Comparison of ENCODE assay signal across 21 cellular contexts in the genomic region with DNA sequence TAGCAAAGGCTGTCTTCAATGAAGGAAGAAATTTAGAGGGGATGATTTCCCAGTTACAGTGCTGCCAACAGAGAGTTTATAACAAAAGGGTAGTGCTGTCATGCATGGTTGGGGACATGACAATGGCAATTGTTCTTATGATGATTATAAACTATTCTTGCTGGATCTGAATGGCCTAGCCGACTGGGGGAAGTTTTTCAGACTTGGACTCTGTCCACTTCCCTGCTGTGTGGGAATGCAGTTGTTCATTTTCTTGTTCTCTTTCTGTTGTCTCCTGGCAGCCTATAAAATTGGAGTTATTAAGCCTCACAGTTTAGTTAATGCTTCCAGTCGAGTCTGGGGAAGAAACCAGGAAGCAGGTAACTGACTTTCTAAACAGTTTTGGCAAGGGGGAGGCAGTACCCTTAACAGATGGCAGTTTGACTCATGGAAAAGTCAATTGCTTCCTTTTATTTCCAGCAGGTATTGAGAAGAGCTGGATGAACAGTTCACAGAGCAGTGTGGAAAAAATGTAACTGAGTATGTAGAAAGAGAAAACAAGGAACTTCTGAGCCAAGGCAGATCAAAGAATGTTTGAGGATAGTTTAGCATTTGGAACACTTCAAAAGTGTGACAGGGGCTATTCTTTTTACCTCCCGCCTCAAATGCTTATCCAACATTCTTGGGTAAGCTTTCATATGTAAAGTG.
A peak's percentile ranks its signal among the peaks of the same experiment; 100 is the strongest.
DNase-seq lines count a peak whose midpoint lies in the region; TF ChIP-seq lines count a peak whose summit lies in the region.
"Had no signal": no experiment of that assay in that cellular context is flagged by ENCODE, and none has a peak within 500 bp of the region (broad histone marks: within the 10 kb centered on the region; RNA-seq: fewer than 3 reads in every experiment).

No MANE protein-coding gene starts in this region.

- H3K4me3 Mint-ChIP-seq in nephron = peak overlapping the region in 1 of 3 experiments; percentile 8
- H3K4me3 Mint-ChIP-seq: activated CD4-positive, alpha-beta memory T cell treated with anti-CD3 and anti-CD28 coated beads, Interleukin-2, amount 10 ng/mL, durations not matched to agents 7 days and 5 days; activated T-cell treated with anti-CD3 and anti-CD28 coated beads, Interleukin-2, amount 50 U/mL, for 4 hours had no signal

- H3K23ac ChIP-seq in neuronal stem cell (ENCODE audit: low read depth, low read length, poor library complexity) = no peak overlapping the region

- no peaks in the 10 kb centered on the region for H3K27me3 Mint-ChIP-seq in nephron (ENCODE audit: low read depth)
- H3K27me3 Mint-ChIP-seq: activated CD4-positive, alpha-beta memory T cell treated with anti-CD3 and anti-CD28 coated beads, Interleukin-2, amount 10 ng/mL, durations not matched to agents 7 days and 5 days had no signal

- H3K18ac ChIP-seq in neuronal stem cell (ENCODE audit: low read length) = no peak overlapping the region

- H3K4me1 ChIP-seq in Karpas-422 (ENCODE audit: low read length) (no peaks in the 10 kb centered on the region), neuronal stem cell (ENCODE audit: control insufficient read depth in 2 of 2, insufficient read depth in 1 of 2, low read depth in 1 of 2, low read length in 2 of 2) (peaks cover 6 to 23% of the 10 kb centered on the region in 2 donors)
- H3K4me1 ChIP-seq: right atrium auricular region, uterus had no signal

- H3K9me2 ChIP-seq in Karpas-422 (replicated peaks; ENCODE audit: insufficient read depth, low read length) = no peaks in the 10 kb centered on the region

- H2AFZ ChIP-seq in Karpas-422 (ENCODE audit: low read length) (peak overlapping the region; percentile 3; the same call in 1 of the 2 replicates), neuronal stem cell (ENCODE audit: low read length) (no peak overlapping the region)

- H3K4me3 ChIP-seq in Karpas-422 (ENCODE audit: low read length) = no peak overlapping the region
- H3K4me3 ChIP-seq in neuronal stem cell (ENCODE audit: low read length in 2 of 2) = no peak overlapping the region
- H3K4me3 ChIP-seq: MG63, right atrium auricular region, uterus had no signal

- no peaks in the 10 kb centered on the region for H3K79me2 ChIP-seq in Karpas-422 (ENCODE audit: low read length)

- H2BK15ac ChIP-seq in neuronal stem cell (ENCODE audit: low read length) = no peak overlapping the region

- no peaks in the 10 kb centered on the region for H3K36me3 ChIP-seq in Karpas-422 (ENCODE audit: insufficient read depth, low read length)
- no peaks in the 10 kb centered on the region for H3K36me3 ChIP-seq in neuronal stem cell (replicated peaks in 1 of 2; ENCODE audit: control insufficient read depth in 2 of 2, insufficient read depth in 2 of 2, low read length in 2 of 2)
- H3K36me3 ChIP-seq: MG63, right atrium auricular region, uterus had no signal

- no peak overlapping the region for H3K27ac ChIP-seq in Karpas-422 (ENCODE audit: low read length)
- H3K27ac ChIP-seq in neuronal stem cell (replicated peaks; ENCODE audit: low read length) = no peak overlapping the region
- H3K27ac ChIP-seq: right atrium auricular region, uterus, VCaP had no signal

- no peak overlapping the region for H4K8ac ChIP-seq in neuronal stem cell (ENCODE audit: low read depth, low read length)

- H3K4me1 Mint-ChIP-seq in nephron = peaks cover 23% of the 10 kb centered on the region
- H3K4me1 Mint-ChIP-seq: activated CD4-positive, alpha-beta memory T cell treated with anti-CD3 and anti-CD28 coated beads, Interleukin-2, amount 10 ng/mL, durations not matched to agents 7 days and 5 days had no signal

- no peak overlapping the region for H3K9ac ChIP-seq in Karpas-422 (ENCODE audit: low read length)
- H3K9ac ChIP-seq in neuronal stem cell (ENCODE audit: low read depth, low read length, poor library complexity) = no peak overlapping the region

- peak; percentile 10 for DNase-seq in A172 (ENCODE audit: low spot score)
- DNase-seq in Karpas-422 = no peak
- peak; percentile 16 for DNase-seq in cerebellar cortex (ENCODE audit: low spot score)
- DNase-seq in NCI-H2196 treated with DMSO at 0.1 percent for 48 hours (lab: John Stamatoyannopoulos, UW; ENCODE audit: unreplicated experiment) = no peak
- DNase-seq in neuronal stem cell (ENCODE audit: low spot score) = no peak
- no peak for DNase-seq in SHP77 treated with DMSO at 0.1 percent for 48 hours (lab: John Stamatoyannopoulos, UW)
- no peak for DNase-seq in middle frontal gyrus (ENCODE audit: extremely low spot score, low spot score)
- DNase-seq: activated CD4-positive, alpha-beta memory T cell treated with anti-CD3 and anti-CD28 coated beads, Interleukin-2, amount 10 ng/mL, durations not matched to agents 7 days and 5 days; activated T-cell treated with anti-CD3 and anti-CD28 coated beads, Interleukin-2, amount 50 U/mL, for 4 hours; GDM1; HCEC 1CT; left colon; MG63; NCI-H187 treated with DMSO at 0.1 percent for 48 hours; NCI-H748 treated with DMSO at 0.1 percent for 48 hours; SW 1271; uterus had no signal

- H3K79me1 ChIP-seq in neuronal stem cell (ENCODE audit: low read depth, low read length) = no peaks in the 10 kb centered on the region

- H2BK120ac ChIP-seq in neuronal stem cell (ENCODE audit: low read depth, low read length) = no peak overlapping the region

- no peak overlapping the region for H2AK5ac ChIP-seq in neuronal stem cell (ENCODE audit: low read depth, low read length)

- no peaks in the 10 kb centered on the region for H4K20me1 ChIP-seq in Karpas-422 (ENCODE audit: insufficient read depth, low read depth, low read length)

- H3K14ac ChIP-seq in neuronal stem cell (ENCODE audit: low read length) = no peak overlapping the region

- H3K27me3 ChIP-seq in Karpas-422 (ENCODE audit: low read length) = no peaks in the 10 kb centered on the region
- H3K27me3 ChIP-seq in neuronal stem cell (ENCODE audit: control insufficient read depth in 3 of 3, insufficient read depth in 3 of 3, low read depth in 1 of 3, low read length in 3 of 3) = no peaks in the 10 kb centered on the region
- H3K27me3 ChIP-seq: MG63, right atrium auricular region, uterus had no signal

- H3K4ac ChIP-seq in neuronal stem cell (ENCODE audit: low read length) = no peak overlapping the region

- H3K4me2 ChIP-seq in Karpas-422 (ENCODE audit: low read depth, low read length, poor library complexity, severe bottlenecking) (no peak overlapping the region), neuronal stem cell (ENCODE audit: insufficient read depth, low read length, poor library complexity, severe bottlenecking) (no peak overlapping the region)

- H2BK12ac ChIP-seq in neuronal stem cell (ENCODE audit: low read length) = no peak overlapping the region

- WGBS in neuronal stem cell (ENCODE audit: extremely low coverage in 2 of 2, insufficient read length in 2 of 2, insufficient replicate concordance in 1 of 2), 2 donors = no CpG with 5 or more reads among the region's 3 CpGs

- peaks cover 28% of the 10 kb centered on the region for H3K9me3 Mint-ChIP-seq in nephron

- peak overlapping the region; percentile 83 to 88 (median 85) for H3K27ac Mint-ChIP-seq in nephron
- H3K27ac Mint-ChIP-seq: activated CD4-positive, alpha-beta memory T cell treated with anti-CD3 and anti-CD28 coated beads, Interleukin-2, amount 10 ng/mL, durations not matched to agents 7 days and 5 days; activated naive CD4-positive, alpha-beta T cell treated with anti-CD3 and anti-CD28 coated beads, Interleukin-2, amount 50 U/mL, for 72 hours had no signal

- H3K9me3 ChIP-seq in Karpas-422 (ENCODE audit: low read length) (peaks cover 51% of the 10 kb centered on the region), neuronal stem cell (replicated peaks in 1 of 2; ENCODE audit: control insufficient read depth in 2 of 2, insufficient read depth in 1 of 2, low read depth in 1 of 2, low read length in 2 of 2) (no peaks in the 10 kb centered on the region)
- H3K9me3 ChIP-seq: MG63, uterus had no signal

- H4K91ac ChIP-seq in neuronal stem cell (ENCODE audit: low read depth, low read length, poor library complexity) = no peak overlapping the region

- no peak overlapping the region for H2BK5ac ChIP-seq in neuronal stem cell (ENCODE audit: low read length)

- no peak for TF ChIP-seq CTCF in nephron (IDR thresholded peaks at IDR 0.05; ENCODE audit: unreplicated experiment in 3 of 3)

- H3K36me3 Mint-ChIP-seq in nephron (ENCODE audit: low read depth) = peaks cover 4% of the 10 kb centered on the region

Comparison
In these comparisons a context has a peak if more than half of its experiments do, and no peak if none do; other contexts are left out.
1. DNase-seq: peak in A172 (single experiment) and cerebellar cortex (single experiment); none in Karpas-422 (single experiment), NCI-H2196 treated with DMSO at 0.1 percent for 48 hours (single experiment), neuronal stem cell (single experiment), SHP77 treated with DMSO at 0.1 percent for 48 hours (single experiment) and middle frontal gyrus (single experiment).